In genomic region chr5:124398471-124398870, GRCh38 we compare ENCODE assay signal across 15 cellular contexts.
"Had no signal": no experiment of that assay in that cellular context is flagged by ENCODE, and none has a peak within 500 bp of the region (broad histone marks: within the 10 kb centered on the region; RNA-seq: fewer than 3 reads in every experiment).

No MANE protein-coding gene starts in this region.

- H3K9me3 ChIP-seq: gastrocnemius medialis, heart right ventricle, psoas muscle, sigmoid colon, thoracic aorta had no signal

- H3K4me3 ChIP-seq: gastrocnemius medialis, heart right ventricle, psoas muscle, sigmoid colon, thoracic aorta had no signal

- DNase-seq: activated CD4-positive, alpha-beta T cell treated with anti-CD3 and anti-CD28 coated beads, Interleukin-2, amount 10 ng/mL, durations not matched to agents 7 days and 5 days; activated CD4-positive, CD25-positive, alpha-beta regulatory T cell; activated CD8-positive, alpha-beta memory T cell treated with anti-CD3 and anti-CD28 coated beads for 24 hours; effector CD8-positive, alpha-beta T cell; gastrocnemius medialis; heart right ventricle; psoas muscle; sigmoid colon; stimulated activated CD4-positive, alpha-beta T cell treated with anti-CD3 and anti-CD28 coated beads, Interleukin-2, amount 100 ng/mL, for 48 hours; stimulated activated naive CD8-positive, alpha-beta T cell treated with anti-CD3 and anti-CD28 coated beads, Interleukin-15, Interleukin-2, amounts not matched to agents 100 U/mL and 50 U/mL, for 24 hours; T-helper 17 cell had no signal

- H3K36me3 ChIP-seq: gastrocnemius medialis, heart right ventricle, sigmoid colon, thoracic aorta had no signal

- ATAC-seq: activated naive CD4-positive, alpha-beta T cell treated with anti-CD3 and anti-CD28 coated beads, Interleukin-2, amount 50 U/mL, for 72 hours; gastrocnemius medialis; left lobe of liver; psoas muscle; stimulated activated naive CD8-positive, alpha-beta T cell treated with anti-CD3 and anti-CD28 coated beads, Interleukin-15, Interleukin-2, amounts not matched to agents 100 U/mL and 50 U/mL, for 24 hours; T-helper 17 cell had no signal

- H3K27me3 ChIP-seq: gastrocnemius medialis, heart right ventricle, sigmoid colon had no signal

- H3K27ac ChIP-seq: epithelial cell of prostate, gastrocnemius medialis, heart right ventricle, psoas muscle, sigmoid colon, thoracic aorta had no signal
